ENCODE assay signal across 14 cellular contexts in the genomic region with DNA sequence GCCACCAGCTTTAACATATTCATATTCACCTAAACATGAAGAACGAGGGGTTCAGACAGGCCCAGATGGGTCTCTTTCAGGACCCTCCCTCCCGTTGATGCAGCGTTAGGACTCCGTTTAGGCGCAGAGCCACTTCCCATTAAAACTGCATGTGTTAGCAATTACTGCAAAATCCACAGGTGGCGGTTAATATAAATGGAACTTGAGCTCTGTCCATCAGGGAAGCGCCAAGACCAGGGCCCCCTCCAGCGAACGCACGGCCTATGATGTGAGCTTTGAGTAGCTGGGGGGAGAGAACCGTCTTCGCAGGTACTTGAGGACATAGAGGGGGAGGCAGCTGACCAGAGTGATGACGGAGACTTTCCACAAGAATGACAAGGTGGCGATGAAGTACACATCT. TPM values are rescaled to one million over a fixed set of nuclear protein-coding genes. Genes with fewer than 3 reads are reported as not detected.
DNase-seq lines count a peak whose midpoint lies in the region; ATAC-seq and TF ChIP-seq lines count a peak whose summit lies in the region.
"Had no signal": no experiment of that assay in that cellular context is flagged by ENCODE, and none has a peak within 500 bp of the region (broad histone marks: within the 10 kb centered on the region; RNA-seq: fewer than 3 reads in every experiment).

No MANE protein-coding gene starts in this region.

- H3K4ac ChIP-seq in H9 (ENCODE audit: low read depth, low read length) = no peak overlapping the region

- H2BK120ac ChIP-seq in H9 (ENCODE audit: low read depth, low read length, poor library complexity, severe bottlenecking) = no peak overlapping the region

- H3K56ac ChIP-seq in H9 (ENCODE audit: insufficient read length, low read depth, low read length) = no peak overlapping the region

- H3K27ac ChIP-seq in H9 (ENCODE audit: insufficient read length, low read depth, low read length) (no peak overlapping the region), esophagus muscularis mucosa (replicated peaks in 1 of 4) (no peak overlapping the region)
- H3K27ac ChIP-seq: C4-2B, GM23248 had no signal

- H3K79me1 ChIP-seq in H9 (ENCODE audit: insufficient read depth, low read depth, low read length, poor library complexity, severe bottlenecking) = no peaks in the 10 kb centered on the region

- H3K27me3 Mint-ChIP-seq in stimulated activated naive CD8-positive, alpha-beta T cell treated with anti-CD3 and anti-CD28 coated beads, Interleukin-15, Interleukin-2, amounts not matched to agents 100 ng/mL and 50 ng/mL, for 24 hours = peaks cover 8% of the 10 kb centered on the region
- peaks cover 18% of the 10 kb centered on the region for H3K27me3 Mint-ChIP-seq in stimulated activated naive CD8-positive, alpha-beta T cell treated with anti-CD3 and anti-CD28 coated beads, Interleukin-15, amount 100 ng/mL, for 72 hours
- H3K27me3 Mint-ChIP-seq in endothelial cell (ENCODE audit: unreplicated experiment) (peaks cover 1% of the 10 kb centered on the region), neural crest cell (ENCODE audit: low read depth) (no peaks in the 10 kb centered on the region), H9 (ENCODE audit: low read depth) (no peaks in the 10 kb centered on the region)

- H2BK20ac ChIP-seq in H9 (ENCODE audit: low read depth, low read length, poor library complexity, severe bottlenecking) = no peak overlapping the region

- H2BK15ac ChIP-seq in H9 (ENCODE audit: low read depth, low read length) = no peak overlapping the region

- H3K79me2 ChIP-seq in H9 (ENCODE audit: insufficient read depth, low read length) = no peaks in the 10 kb centered on the region

- peak overlapping the region; percentile 86 for H3K27ac Mint-ChIP-seq in stimulated activated naive CD8-positive, alpha-beta T cell treated with anti-CD3 and anti-CD28 coated beads, Interleukin-15, Interleukin-2, amounts not matched to agents 100 ng/mL and 50 ng/mL, for 24 hours
- H3K27ac Mint-ChIP-seq in stimulated activated naive CD8-positive, alpha-beta T cell treated with anti-CD3 and anti-CD28 coated beads, Interleukin-15, amount 100 ng/mL, for 72 hours = no peak overlapping the region
- peak overlapping the region; percentile 40 for H3K27ac Mint-ChIP-seq in endothelial cell (ENCODE audit: unreplicated experiment)
- peak overlapping the region; percentile 58 for H3K27ac Mint-ChIP-seq in neural crest cell (ENCODE audit: unreplicated experiment)
- H3K27ac Mint-ChIP-seq in H9 = no peak overlapping the region
- H3K27ac Mint-ChIP-seq: B cell had no signal

- no peaks in the 10 kb centered on the region for H3K36me3 Mint-ChIP-seq in stimulated activated naive CD8-positive, alpha-beta T cell treated with anti-CD3 and anti-CD28 coated beads, Interleukin-15, Interleukin-2, amounts not matched to agents 100 ng/mL and 50 ng/mL, for 24 hours (ENCODE audit: low read depth)
- H3K36me3 Mint-ChIP-seq in endothelial cell (ENCODE audit: low read depth, unreplicated experiment) = peaks cover 10% of the 10 kb centered on the region
- H3K36me3 Mint-ChIP-seq in neural crest cell (ENCODE audit: low read depth) = peaks cover 12% of the 10 kb centered on the region
- H3K36me3 Mint-ChIP-seq in H9 (ENCODE audit: insufficient read depth in 1 of 3, low read depth in 3 of 3) = peaks cover 0 to 4% (median 0%) of the 10 kb centered on the region in 3 experiments; a peak in 1 of 7 replicates
- H3K36me3 Mint-ChIP-seq: CD4-positive, alpha-beta memory T cell had no signal

- TF ChIP-seq CTCF in endothelial cell (IDR thresholded peaks at IDR 0.05; ENCODE audit: unreplicated experiment) = no peak
- TF ChIP-seq CTCF in neural crest cell (conservative IDR thresholded peaks at IDR 0.05) = no peak
- TF ChIP-seq CTCF in H9 (conservative IDR thresholded peaks at IDR 0.05) = no peak
- no peak for TF ChIP-seq CTCF in esophagus muscularis mucosa (IDR thresholded peaks at IDR 0.05)

- no peaks in the 10 kb centered on the region for H3K9me3 Mint-ChIP-seq in stimulated activated naive CD8-positive, alpha-beta T cell treated with anti-CD3 and anti-CD28 coated beads, Interleukin-15, Interleukin-2, amounts not matched to agents 100 ng/mL and 50 ng/mL, for 24 hours
- no peaks in the 10 kb centered on the region for H3K9me3 Mint-ChIP-seq in stimulated activated naive CD8-positive, alpha-beta T cell treated with anti-CD3 and anti-CD28 coated beads, Interleukin-15, amount 100 ng/mL, for 72 hours
- H3K9me3 Mint-ChIP-seq in endothelial cell (ENCODE audit: unreplicated experiment) (no peaks in the 10 kb centered on the region), neural crest cell (no peaks in the 10 kb centered on the region), H9 (no peaks in the 10 kb centered on the region)
- H3K9me3 Mint-ChIP-seq: CD4-positive, alpha-beta memory T cell had no signal

- no peak overlapping the region for H3K14ac ChIP-seq in H9 (ENCODE audit: insufficient read depth, low read length)

- TF ChIP-seq POLR2A in esophagus muscularis mucosa (IDR thresholded peaks at IDR 0.05; ENCODE audit: low read depth) = no peak

- H2AK5ac ChIP-seq in H9 (ENCODE audit: insufficient read length, low read length) = no peak overlapping the region

- no peak overlapping the region for H2BK5ac ChIP-seq in H9 (ENCODE audit: insufficient read length, low read length)

- WGBS in H9 (ENCODE audit: extremely low coverage, insufficient read length, low lambda C conversion rate) = no CpG with 5 or more reads among the region's 14 CpGs
- 81% methylated on average over 14 of the region's 14 CpGs for WGBS in esophagus muscularis mucosa

- ATAC-seq in stimulated activated naive CD8-positive, alpha-beta T cell treated with anti-CD3 and anti-CD28 coated beads, Interleukin-15, amount 100 ng/mL, for 72 hours = no peak
- no peak for ATAC-seq in HG03354 (IDR thresholded peaks at IDR 0.05; ENCODE audit: poor library complexity, severe bottlenecking, unreplicated experiment)

- H2BK12ac ChIP-seq in H9 (ENCODE audit: insufficient read length, low read depth, low read length) = no peak overlapping the region

- H4K20me1 ChIP-seq in H9 (ENCODE audit: control insufficient read depth, insufficient read depth, insufficient read length) = no peaks in the 10 kb centered on the region

- no peak overlapping the region for H3K4me3 Mint-ChIP-seq in stimulated activated naive CD8-positive, alpha-beta T cell treated with anti-CD3 and anti-CD28 coated beads, Interleukin-15, Interleukin-2, amounts not matched to agents 100 ng/mL and 50 ng/mL, for 24 hours
- no peak overlapping the region for H3K4me3 Mint-ChIP-seq in stimulated activated naive CD8-positive, alpha-beta T cell treated with anti-CD3 and anti-CD28 coated beads, Interleukin-15, amount 100 ng/mL, for 72 hours
- no peak overlapping the region for H3K4me3 Mint-ChIP-seq in endothelial cell (ENCODE audit: unreplicated experiment)
- H3K4me3 Mint-ChIP-seq in neural crest cell = no peak overlapping the region
- H3K4me3 Mint-ChIP-seq in H9 = no peak overlapping the region
- H3K4me3 Mint-ChIP-seq: B cell; CD4-positive, alpha-beta memory T cell had no signal

- H3K4me1 Mint-ChIP-seq in stimulated activated naive CD8-positive, alpha-beta T cell treated with anti-CD3 and anti-CD28 coated beads, Interleukin-15, Interleukin-2, amounts not matched to agents 100 ng/mL and 50 ng/mL, for 24 hours (ENCODE audit: low read depth) = peaks cover 50% of the 10 kb centered on the region
- peaks cover 45% of the 10 kb centered on the region for H3K4me1 Mint-ChIP-seq in stimulated activated naive CD8-positive, alpha-beta T cell treated with anti-CD3 and anti-CD28 coated beads, Interleukin-15, amount 100 ng/mL, for 72 hours
- H3K4me1 Mint-ChIP-seq in endothelial cell (ENCODE audit: unreplicated experiment) (peaks cover 16% of the 10 kb centered on the region), neural crest cell (peaks cover 36% of the 10 kb centered on the region), H9 (peaks cover 24 to 28% of the 10 kb centered on the region in 2 experiments)
- H3K4me1 Mint-ChIP-seq: CD4-positive, alpha-beta memory T cell had no signal

- no peak for TF ChIP-seq EP300 in esophagus muscularis mucosa (IDR thresholded peaks at IDR 0.05)

- no peak overlapping the region for H3T11ph ChIP-seq in H9 (ENCODE audit: low read length)

- no peaks in the 10 kb centered on the region for H3K9me3 ChIP-seq in H9 (ENCODE audit: control insufficient read depth, low read depth, low read length)
- H3K9me3 ChIP-seq in esophagus muscularis mucosa = no peaks in the 10 kb centered on the region

- H3K9ac ChIP-seq in H9 (ENCODE audit: extremely low read depth, insufficient read length, low read length) = no peak overlapping the region
- H3K9ac ChIP-seq: GM23248 had no signal

- no peak overlapping the region for H4K5ac ChIP-seq in H9 (ENCODE audit: insufficient read length, low read depth, low read length)

- peaks cover 11 to 78% (median 46%) of the 10 kb centered on the region in 4 donors for H3K36me3 ChIP-seq in esophagus muscularis mucosa

- H3K4me1 ChIP-seq in H9 (ENCODE audit: insufficient read depth, low read length) = peaks cover 4% of the 10 kb centered on the region; the same call in 1 of the 2 replicates
- no peaks in the 10 kb centered on the region for H3K4me1 ChIP-seq in esophagus muscularis mucosa

- H2AFZ ChIP-seq in H9 (ENCODE audit: low read length) = no peak overlapping the region
- H2AFZ ChIP-seq: GM23248 had no signal

- no peaks in the 10 kb centered on the region for H3K23me2 ChIP-seq in H9 (ENCODE audit: insufficient read length, low read depth, low read length, poor library complexity, severe bottlenecking)

- no peak overlapping the region for H3K18ac ChIP-seq in H9 (ENCODE audit: insufficient read length, low read depth, low read length)

- H3K23ac ChIP-seq in H9 (ENCODE audit: insufficient read length, low read depth, low read length) = no peak overlapping the region

- DNase-seq in stimulated activated naive CD8-positive, alpha-beta T cell treated with anti-CD3 and anti-CD28 coated beads, Interleukin-15, amount 100 ng/mL, for 72 hours = no peak
- DNase-seq in endothelial cell (ENCODE audit: low spot score) = no peak
- DNase-seq in neural crest cell (ENCODE audit: low read depth, low spot score) = no peak
- DNase-seq in H9 = no peak
- DNase-seq in esophagus muscularis mucosa (ENCODE audit: extremely low spot score) = no peak
- DNase-seq: CD4-positive, alpha-beta memory T cell; DMS153; DMS79 treated with DMSO at 0.1 percent for 48 hours; EL; GM23248 had no signal

- intact Hi-C loops in esophagus muscularis mucosa (cut with DNase I) = no loop called here

- H4K8ac ChIP-seq in H9 (replicated peaks; ENCODE audit: insufficient read length, low read depth, low read length) = no peak overlapping the region

- H3K27me3 ChIP-seq in H9 (ENCODE audit: insufficient read depth, low read length) (no peaks in the 10 kb centered on the region), esophagus muscularis mucosa (no peaks in the 10 kb centered on the region)

- no peak overlapping the region for H3K4me2 ChIP-seq in H9 (ENCODE audit: insufficient read depth, insufficient read length, low read length)

- H3K4me3 ChIP-seq in esophagus muscularis mucosa = no peak overlapping the region
- H3K4me3 ChIP-seq: GM23248 had no signal

- no peak overlapping the region for H4K91ac ChIP-seq in H9 (ENCODE audit: insufficient read length, low read depth, low read length)

RNA-seq across cellular contexts. Expression of a gene that starts 58.4 kb away (rescaled TPM):
- total RNA-seq in endothelial cell (ENCODE audit: unreplicated experiment) (3.5 TPM), neural crest cell (1.9 and 2.0 TPM in 2 replicates), H9 (2021) (0.57 and 0.61 TPM in 2 replicates), esophagus muscularis mucosa (10 to 100 TPM in 3 of 4 donors, 1 to 10 TPM in 1; 8.8 to 15.6 (median 13.0) TPM)

Comparison
In these comparisons a context has a peak if more than half of its experiments do, and no peak if none do; other contexts are left out.
1. H3K27ac Mint-ChIP-seq: peak in stimulated activated naive CD8-positive, alpha-beta T cell treated with anti-CD3 and anti-CD28 coated beads, Interleukin-15, Interleukin-2, amounts not matched to agents 100 ng/mL and 50 ng/mL, for 24 hours (single experiment), endothelial cell (single experiment) and neural crest cell (single experiment); none in stimulated activated naive CD8-positive, alpha-beta T cell treated with anti-CD3 and anti-CD28 coated beads, Interleukin-15, amount 100 ng/mL, for 72 hours (0 of 2) and H9 (0 of 3).